Comparison of ENCODE assay signal across 15 cellular contexts in genomic region chr9:14423816-14424261, GRCh38.
A peak's percentile ranks its signal among the peaks of the same experiment; 100 is the strongest.
DNase-seq lines count a peak whose midpoint lies in the region; ATAC-seq and TF ChIP-seq lines count a peak whose summit lies in the region.
"Had no signal": no experiment of that assay in that cellular context is flagged by ENCODE, and none has a peak within 500 bp of the region (broad histone marks: within the 10 kb centered on the region; RNA-seq: fewer than 3 reads in every experiment).

No MANE protein-coding gene starts in this region.

- ATAC-seq in upper lobe of right lung: no peak
- ATAC-seq in GM21723 (IDR thresholded peaks at IDR 0.05; ENCODE audit: unreplicated experiment): no peak
- ATAC-seq: foreskin keratinocyte, left lobe of liver had no signal

- peak overlapping the region; percentile 51 for H2AFZ ChIP-seq in neuronal stem cell (ENCODE audit: low read length)

- no peak overlapping the region for H2BK15ac ChIP-seq in neuronal stem cell (ENCODE audit: low read length)

- no peak for TF ChIP-seq CTCF in upper lobe of right lung (IDR thresholded peaks at IDR 0.05)

- H3K27me3 ChIP-seq in neuronal stem cell (ENCODE audit: control insufficient read depth in 3 of 3, insufficient read depth in 3 of 3, low read depth in 1 of 3, low read length in 3 of 3): no peaks in the 10 kb centered on the region
- no peaks in the 10 kb centered on the region for H3K27me3 ChIP-seq in upper lobe of right lung

- H3K4me2 ChIP-seq in neuronal stem cell (ENCODE audit: insufficient read depth, low read length, poor library complexity, severe bottlenecking): no peak overlapping the region

- H3K4me1 ChIP-seq in neuronal stem cell (ENCODE audit: control insufficient read depth in 2 of 2, insufficient read depth in 1 of 2, low read depth in 1 of 2, low read length in 2 of 2) (peaks cover 5 to 12% of the 10 kb centered on the region in 2 donors), upper lobe of right lung (no peaks in the 10 kb centered on the region)
- H3K4me1 ChIP-seq: foreskin keratinocyte had no signal

- no peak overlapping the region for H4K8ac ChIP-seq in neuronal stem cell (ENCODE audit: low read depth, low read length)

- WGBS in neuronal stem cell (ENCODE audit: extremely low coverage in 2 of 2, insufficient read length in 2 of 2, insufficient replicate concordance in 1 of 2), 2 donors: no CpG with 5 or more reads among the region's 6 CpGs

- no peak overlapping the region for H3K23ac ChIP-seq in neuronal stem cell (ENCODE audit: low read depth, low read length, poor library complexity)

- H3K9me3 ChIP-seq in neuronal stem cell (replicated peaks in 1 of 2; ENCODE audit: control insufficient read depth in 2 of 2, insufficient read depth in 1 of 2, low read depth in 1 of 2, low read length in 2 of 2) (no peaks in the 10 kb centered on the region), upper lobe of right lung (no peaks in the 10 kb centered on the region)

- no peak overlapping the region for H2BK5ac ChIP-seq in neuronal stem cell (ENCODE audit: low read length)

- no peaks in the 10 kb centered on the region for H3K79me1 ChIP-seq in neuronal stem cell (ENCODE audit: low read depth, low read length)

- no peak overlapping the region for H3K18ac ChIP-seq in neuronal stem cell (ENCODE audit: low read length)

- H2BK120ac ChIP-seq in neuronal stem cell (ENCODE audit: low read depth, low read length): no peak overlapping the region

- no peak overlapping the region for H3K4me3 ChIP-seq in neuronal stem cell (ENCODE audit: low read length in 2 of 2)
- H3K4me3 ChIP-seq in upper lobe of right lung: no peak overlapping the region

- H2AK5ac ChIP-seq in neuronal stem cell (ENCODE audit: low read depth, low read length): no peak overlapping the region

- no peak overlapping the region for H3K14ac ChIP-seq in neuronal stem cell (ENCODE audit: low read length)

- H3K4ac ChIP-seq in neuronal stem cell (ENCODE audit: low read length): no peak overlapping the region

- H3K36me3 ChIP-seq in neuronal stem cell (replicated peaks in 1 of 2; ENCODE audit: control insufficient read depth in 2 of 2, insufficient read depth in 2 of 2, low read length in 2 of 2): no peaks in the 10 kb centered on the region
- H3K36me3 ChIP-seq in upper lobe of right lung: no peaks in the 10 kb centered on the region

- H2BK12ac ChIP-seq in neuronal stem cell (ENCODE audit: low read length): no peak overlapping the region

- H3K27ac ChIP-seq in neuronal stem cell (replicated peaks; ENCODE audit: low read length): no peak overlapping the region
- no peak overlapping the region for H3K27ac ChIP-seq in upper lobe of right lung
- H3K27ac ChIP-seq: foreskin keratinocyte had no signal

- H3K9ac ChIP-seq in neuronal stem cell (ENCODE audit: low read depth, low read length, poor library complexity): no peak overlapping the region

- no peak overlapping the region for H4K91ac ChIP-seq in neuronal stem cell (ENCODE audit: low read depth, low read length, poor library complexity)

- DNase-seq in ELF-1 (ENCODE audit: low read depth, low spot score) (peak; percentile 50), RPMI7951 (ENCODE audit: low read depth) (peak; percentile 38), fibroblast of gingiva (ENCODE audit: low read depth) (peak; percentile 56), neuronal stem cell (ENCODE audit: low spot score) (no peak), upper lobe of right lung (no peak), DMS 273 (lab: John Stamatoyannopoulos, UW; ENCODE audit: unreplicated experiment) (no peak), NCI-H524 (lab: John Stamatoyannopoulos, UW) (no peak)
- DNase-seq: activated T-cell treated with anti-CD3 and anti-CD28 coated beads, Interleukin-2, amount 50 U/mL, for 24 hours; CD4-positive, alpha-beta T cell; NCI-H1105; NCI-H82; nucleus accumbens had no signal

- intact Hi-C loops in upper lobe of right lung (cut with DNase I): no loop called here

Comparison
In these comparisons a context has a peak if more than half of its experiments do, and no peak if none do; other contexts are left out.
1. DNase-seq: peak in ELF-1 (single experiment), RPMI7951 (single experiment) and fibroblast of gingiva (single experiment); none in neuronal stem cell (single experiment), upper lobe of right lung (single experiment), DMS 273 (single experiment) and NCI-H524 (0 of 2).